ENCODE assay signal across 13 cellular contexts in genomic region chr20:59020938-59021551, GRCh38. TPM values are rescaled to one million over a fixed set of nuclear protein-coding genes. Genes with fewer than 3 reads are reported as not detected.
A peak's percentile ranks its signal among the peaks of the same experiment; 100 is the strongest.
DNase-seq lines count a peak whose midpoint lies in the region; ATAC-seq and TF ChIP-seq lines count a peak whose summit lies in the region.
"Had no signal": no experiment of that assay in that cellular context is flagged by ENCODE, and none has a peak within 500 bp of the region (broad histone marks: within the 10 kb centered on the region; RNA-seq: fewer than 3 reads in every experiment).

No MANE protein-coding gene starts in this region.

- no peaks in the 10 kb centered on the region for H3K27me3 ChIP-seq in foreskin keratinocyte
- H3K27me3 ChIP-seq: right atrium auricular region, tibial artery had no signal

- H3K4me1 ChIP-seq in foreskin keratinocyte = peaks cover 25% of the 10 kb centered on the region
- H3K4me1 ChIP-seq: tibial artery had no signal

- ATAC-seq in activated B cell treated with CpG ODN at 0.5 μM for 24 hours (ENCODE audit: low read depth) (no peak), foreskin keratinocyte (peak; percentile 91), GM21423 (IDR thresholded peaks at IDR 0.05; ENCODE audit: unreplicated experiment) (no peak)

- peaks cover 44% of the 10 kb centered on the region for H3K36me3 Mint-ChIP-seq in activated B cell treated with CpG ODN at 0.5 μM for 24 hours (ENCODE audit: low read depth)
- H3K36me3 Mint-ChIP-seq in T-helper 2 cell treated with Interferon-gamma antibody and Interleukin-4, amounts not matched to agents 5 μg/mL and 100 μg/mL, for 36 hours (ENCODE audit: low read depth) = peaks cover 29% of the 10 kb centered on the region

- H3K4me1 Mint-ChIP-seq in activated B cell treated with CpG ODN at 0.5 μM for 24 hours = peaks cover 23% of the 10 kb centered on the region
- peaks cover 16% of the 10 kb centered on the region for H3K4me1 Mint-ChIP-seq in T-helper 2 cell treated with Interferon-gamma antibody and Interleukin-4, amounts not matched to agents 5 μg/mL and 100 μg/mL, for 36 hours (ENCODE audit: low read depth)

- peak; percentile 0 for DNase-seq in stimulated activated CD4-positive, alpha-beta T cell treated with anti-CD3 and anti-CD28 coated beads, Interleukin-15, amount 100 ng/mL, for 24 hours
- DNase-seq in stimulated activated CD4-positive, alpha-beta T cell treated with anti-CD3 and anti-CD28 coated beads, Interleukin-4, amount 100 ng/mL, for 4 hours = no peak
- DNase-seq in activated B cell treated with CpG ODN at 0.5 μM for 24 hours (no peak), foreskin keratinocyte (peak; percentile 56 to 87), superior temporal gyrus (ENCODE audit: extremely low spot score) (no peak), SHP77 treated with DMSO at 0.1 percent for 48 hours (lab: John Stamatoyannopoulos, UW) (no peak)
- no peak for DNase-seq in T-helper 2 cell treated with Interferon-gamma antibody and Interleukin-4, amounts not matched to agents 5 μg/mL and 100 μg/mL, for 36 hours (ENCODE audit: low spot score)
- DNase-seq: GDM1, midbrain, NCI-H1694 treated with DMSO at 0.1 percent for 48 hours, tibial artery had no signal

- no peak overlapping the region for H3K4me3 Mint-ChIP-seq in activated B cell treated with CpG ODN at 0.5 μM for 24 hours
- no peak overlapping the region for H3K4me3 Mint-ChIP-seq in T-helper 2 cell treated with Interferon-gamma antibody and Interleukin-4, amounts not matched to agents 5 μg/mL and 100 μg/mL, for 36 hours

- POLR2A ChIA-PET in activated B cell treated with CpG ODN at 0.5 μM for 24 hours (lab: Charles Lee) = interaction anchor here (0.5 to 2.2 kb wide), 2 partner anchors 11 to 153 kb away, joined by 6 to 9 read pairs; partner anchors contain the start of gene ATP5F1E

- peak overlapping the region; percentile 46 for H3K27ac Mint-ChIP-seq in activated B cell treated with CpG ODN at 0.5 μM for 24 hours
- H3K27ac Mint-ChIP-seq in T-helper 2 cell treated with Interferon-gamma antibody and Interleukin-4, amounts not matched to agents 5 μg/mL and 100 μg/mL, for 36 hours = no peak overlapping the region

- CTCF ChIA-PET in activated B cell treated with CpG ODN at 0.5 μM for 24 hours (lab: Charles Lee) = interaction anchor here (0.6 kb wide), 1 partner anchor 33 kb away, joined by 3 read pairs; no protein-coding TSS in a partner anchor

- peak overlapping the region; percentile 7 for H3K27ac ChIP-seq in foreskin keratinocyte
- H3K27ac ChIP-seq: right atrium auricular region, tibial artery had no signal

- TF ChIP-seq CTCF in activated B cell treated with CpG ODN at 0.5 μM for 24 hours (IDR thresholded peaks at IDR 0.05) (no peak), foreskin keratinocyte (conservative IDR thresholded peaks at IDR 0.05) (no peak)

- H3K27me3 Mint-ChIP-seq in activated B cell treated with CpG ODN at 0.5 μM for 24 hours = no peaks in the 10 kb centered on the region
- no peaks in the 10 kb centered on the region for H3K27me3 Mint-ChIP-seq in T-helper 2 cell treated with Interferon-gamma antibody and Interleukin-4, amounts not matched to agents 5 μg/mL and 100 μg/mL, for 36 hours (ENCODE audit: low read depth)

- intact Hi-C loops in activated B cell treated with CpG ODN at 0.5 μM for 24 hours (cut with micrococcal nuclease) = no loop called here

- H3K9me3 Mint-ChIP-seq in activated B cell treated with CpG ODN at 0.5 μM for 24 hours = no peaks in the 10 kb centered on the region
- H3K9me3 Mint-ChIP-seq in T-helper 2 cell treated with Interferon-gamma antibody and Interleukin-4, amounts not matched to agents 5 μg/mL and 100 μg/mL, for 36 hours = no peaks in the 10 kb centered on the region

RNA-seq across cellular contexts. Expression of gene TUBB1, which starts 1.8 kb away (rescaled TPM):
- total RNA-seq in activated B cell treated with CpG ODN at 0.5 μM for 24 hours = 0.05 and 0.09 TPM in 2 replicates
- not detected in 2 replicates for total RNA-seq in foreskin keratinocyte
- not detected in 2 replicates for polyA plus RNA-seq in foreskin keratinocyte

RNA-seq across cellular contexts. Expression of gene ATP5F1E, which starts 11.1 kb away (rescaled TPM):
- total RNA-seq in activated B cell treated with CpG ODN at 0.5 μM for 24 hours = 84.0 and 86.1 TPM in 2 replicates
- 57.0 and 58.0 TPM in 2 replicates for total RNA-seq in foreskin keratinocyte
- 89.9 and 91.1 TPM in 2 replicates for polyA plus RNA-seq in foreskin keratinocyte

RNA-seq across cellular contexts. Expression of gene CTSZ, which starts 14.0 kb away (rescaled TPM):
- total RNA-seq in activated B cell treated with CpG ODN at 0.5 μM for 24 hours (262 and 278 TPM in 2 replicates), foreskin keratinocyte (123 and 140 TPM in 2 replicates)
- polyA plus RNA-seq in foreskin keratinocyte = 195 and 213 TPM in 2 replicates

RNA-seq across cellular contexts. Expression of gene PRELID3B, which starts 21.5 kb away (rescaled TPM):
- total RNA-seq in activated B cell treated with CpG ODN at 0.5 μM for 24 hours (54.2 and 58.4 TPM in 2 replicates), foreskin keratinocyte (83.8 and 90.7 TPM in 2 replicates)
- polyA plus RNA-seq in foreskin keratinocyte = 39.6 and 49.8 TPM in 2 replicates

RNA-seq across cellular contexts. Expression of gene NELFCD, which starts 40.0 kb away (rescaled TPM):
- total RNA-seq in activated B cell treated with CpG ODN at 0.5 μM for 24 hours (97.2 and 107 TPM in 2 replicates), foreskin keratinocyte (53.7 and 64.4 TPM in 2 replicates)
- 45.9 and 51.7 TPM in 2 replicates for polyA plus RNA-seq in foreskin keratinocyte

Comparison
In these comparisons a context has a peak if more than half of its experiments do, and no peak if none do; other contexts are left out.
1. DNase-seq: peak in stimulated activated CD4-positive, alpha-beta T cell treated with anti-CD3 and anti-CD28 coated beads, Interleukin-15, amount 100 ng/mL, for 24 hours (single experiment) and foreskin keratinocyte (2 of 2); none in stimulated activated CD4-positive, alpha-beta T cell treated with anti-CD3 and anti-CD28 coated beads, Interleukin-4, amount 100 ng/mL, for 4 hours (0 of 2), activated B cell treated with CpG ODN at 0.5 μM for 24 hours (single experiment), T-helper 2 cell treated with Interferon-gamma antibody and Interleukin-4, amounts not matched to agents 5 μg/mL and 100 μg/mL, for 36 hours (single experiment), superior temporal gyrus (single experiment) and SHP77 treated with DMSO at 0.1 percent for 48 hours (single experiment).